ENCODE assay signal across 8 cellular contexts in genomic region chr5:34915139-34915855, GRCh38. TPM values are rescaled to one million over a fixed set of nuclear protein-coding genes. Genes with fewer than 3 reads are reported as not detected.
DNase-seq lines count a peak whose midpoint lies in the region; ATAC-seq lines count a peak whose summit lies in the region.

BRIX1 (plus strand) TSS chr5:34915711; CDS start chr5:34915739, 28 bp downstream.
RAD1 (minus strand) TSS chr5:34915504; CDS start chr5:34914892, 612 bp downstream.

- peak within 1 kb of the TSS in 1 of 4 donors; percentile 5 for H3K4me3 Mint-ChIP-seq in IgD-negative memory B cell

- H3K27ac Mint-ChIP-seq in IgD-negative memory B cell: peak within 1 kb of the TSS in 1 of 3 donors; percentile 56

- H3K36me3 Mint-ChIP-seq in IgD-negative memory B cell: peaks cover 2% of the 10 kb centered on the region

- peaks cover 16 to 26% (median 21%) of the 10 kb centered on the region in 3 donors for H3K4me1 Mint-ChIP-seq in IgD-negative memory B cell

- peak; percentile 98 for ATAC-seq in GM21576 (IDR thresholded peaks at IDR 0.05; ENCODE audit: unreplicated experiment)

- H3K27me3 Mint-ChIP-seq in IgD-negative memory B cell: no peaks in the 10 kb centered on the region

- peak; percentile 98 for DNase-seq in DMS153 (lab: John Stamatoyannopoulos, UW)
- peak; percentile 98 for DNase-seq in OCI-M1 (lab: John Stamatoyannopoulos, UW)
- peak; percentile 83 for DNase-seq in activated T-cell treated with anti-CD3 and anti-CD28 coated beads for 1 hour (ENCODE audit: low read depth)
- DNase-seq in epidermal melanocyte (ENCODE audit: insufficient read length, low spot score): peak; percentile 83
- peak; percentile 97 for DNase-seq in middle frontal gyrus (ENCODE audit: extremely low spot score, low spot score)
- DNase-seq in stimulated activated CD8-positive, alpha-beta memory T cell treated with anti-CD3 and anti-CD28 coated beads, Interleukin-2, amount 100 ng/mL, for 48 hours (ENCODE audit: low read depth in 2 of 2): peak; percentile 90

- no peaks in the 10 kb centered on the region for H3K9me3 Mint-ChIP-seq in IgD-negative memory B cell

RNA-seq across cellular contexts. Expression of gene BRIX1, which starts in this region (rescaled TPM):
- 49.7 TPM for polyA plus RNA-seq in IgD-negative memory B cell

RNA-seq across cellular contexts. Expression of gene RAD1, which starts in this region (rescaled TPM):
- polyA plus RNA-seq in IgD-negative memory B cell: 15.0 TPM

Comparison
In these comparisons a context has a peak if more than half of its experiments do, and no peak if none do; other contexts are left out.
1. Peak in every context shown above with its lines: DNase-seq and ATAC-seq.